27 cellular contexts compared by ENCODE assay signal in the genomic region with DNA sequence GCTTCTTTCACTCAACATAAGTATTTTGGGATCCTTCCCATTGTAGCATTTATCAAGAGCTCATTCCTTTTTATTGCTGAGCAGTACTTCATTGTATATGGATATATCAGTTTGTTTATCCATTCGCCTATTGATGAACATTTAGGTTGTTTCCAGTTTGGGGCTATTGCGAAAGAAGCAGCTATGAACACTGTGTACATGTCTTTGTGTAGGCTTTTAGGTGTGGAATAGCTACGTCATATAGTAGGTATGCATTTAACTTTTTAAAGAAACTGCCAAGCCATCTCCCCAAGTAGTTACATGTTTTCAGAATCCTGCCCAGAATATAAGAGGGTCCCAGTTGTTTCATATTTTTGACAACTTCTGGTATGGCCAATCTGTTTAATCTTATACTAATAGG.
"Had no signal": no experiment of that assay in that cellular context is flagged by ENCODE, and none has a peak within 500 bp of the region (broad histone marks: within the 10 kb centered on the region; RNA-seq: fewer than 3 reads in every experiment).

No MANE protein-coding gene starts in this region.

- H3K27me3 Mint-ChIP-seq: naive thymus-derived CD4-positive, alpha-beta T cell; stimulated activated memory B cell treated with anti-CD40 and anti-IgM and Interleukin-4, amounts not matched to agents 10 μg/mL and 1 μg/mL and 100 μg/mL, for 72 hours had no signal

- H3K4me1 Mint-ChIP-seq: naive thymus-derived CD4-positive, alpha-beta T cell; nephron; neural progenitor cell; stimulated activated memory B cell treated with anti-CD40 and anti-IgM and Interleukin-4, amounts not matched to agents 10 μg/mL and 1 μg/mL and 100 μg/mL, for 72 hours had no signal

- H3K36me3 Mint-ChIP-seq: naive thymus-derived CD4-positive, alpha-beta T cell; neural progenitor cell; stimulated activated memory B cell treated with anti-CD40 and anti-IgM and Interleukin-4, amounts not matched to agents 10 μg/mL and 1 μg/mL and 100 μg/mL, for 72 hours had no signal

- H3K4me2 ChIP-seq: neural progenitor cell had no signal

- FAIRE-seq: endothelial cell of umbilical vein, kidney, urothelium cell line had no signal

- H2AFZ ChIP-seq: neural progenitor cell had no signal

- H3K4me3 ChIP-seq: coronary artery, esophagus squamous epithelium, lung, neural progenitor cell, prostate gland, skin epidermis, spleen, testis, tibial artery, upper lobe of left lung had no signal

- H3K27me3 ChIP-seq: esophagus squamous epithelium, neural progenitor cell, spleen, testis, tibial artery, upper lobe of left lung had no signal

- H3K36me3 ChIP-seq: esophagus squamous epithelium, neural progenitor cell, prostate gland, spleen, tibial artery, upper lobe of left lung had no signal

- H3K27ac Mint-ChIP-seq: naive thymus-derived CD4-positive, alpha-beta T cell; nephron; neural progenitor cell; stimulated activated memory B cell treated with anti-CD40 and anti-IgM and Interleukin-4, amounts not matched to agents 10 μg/mL and 1 μg/mL and 100 μg/mL, for 72 hours had no signal

- H3K27ac ChIP-seq: coronary artery, esophagus squamous epithelium, neural progenitor cell, prostate gland, skin epidermis, spleen, testis, tibial artery, upper lobe of left lung had no signal

- DNase-seq: dermis blood vessel endothelial cell; effector memory CD4-positive, alpha-beta T cell; erythroblast; esophagus squamous epithelium; head of caudate nucleus; kidney; mesenchymal stem cell; midbrain; naive thymus-derived CD4-positive, alpha-beta T cell; right cardiac atrium; spleen; stimulated activated CD4-positive, alpha-beta T cell treated with anti-CD3 and anti-CD28 coated beads, Interleukin-4, amount 100 ng/mL, for 4 hours; stimulated activated naive CD8-positive, alpha-beta T cell treated with anti-CD3 and anti-CD28 coated beads, Interleukin-15, Interleukin-2, amounts not matched to agents 100 U/mL and 50 U/mL, for 24 hours; substantia nigra; testis; tibial artery; upper lobe of left lung had no signal

- H3K9me3 Mint-ChIP-seq: nephron; neural progenitor cell; stimulated activated memory B cell treated with anti-CD40 and anti-IgM and Interleukin-4, amounts not matched to agents 10 μg/mL and 1 μg/mL and 100 μg/mL, for 72 hours had no signal

- H3K9ac ChIP-seq: neural progenitor cell had no signal

- H3K4me3 Mint-ChIP-seq: naive thymus-derived CD4-positive, alpha-beta T cell; nephron; neural progenitor cell; stimulated activated memory B cell treated with anti-CD40 and anti-IgM and Interleukin-4, amounts not matched to agents 10 μg/mL and 1 μg/mL and 100 μg/mL, for 72 hours had no signal

- ATAC-seq: left lobe of liver; naive thymus-derived CD4-positive, alpha-beta T cell; right cardiac atrium; stimulated activated memory B cell treated with anti-CD40 and anti-IgM and Interleukin-4, amounts not matched to agents 10 μg/mL and 1 μg/mL and 100 μg/mL, for 72 hours; stimulated activated naive CD8-positive, alpha-beta T cell treated with anti-CD3 and anti-CD28 coated beads, Interleukin-15, Interleukin-2, amounts not matched to agents 100 U/mL and 50 U/mL, for 24 hours had no signal

- H3K4me1 ChIP-seq: esophagus squamous epithelium, neural progenitor cell, prostate gland, spleen, testis, tibial artery, upper lobe of left lung had no signal

- H3K9me3 ChIP-seq: esophagus squamous epithelium, prostate gland, spleen, testis, tibial artery, upper lobe of left lung had no signal
